ENCODE assay signal across 3 cellular contexts in the genomic region with DNA sequence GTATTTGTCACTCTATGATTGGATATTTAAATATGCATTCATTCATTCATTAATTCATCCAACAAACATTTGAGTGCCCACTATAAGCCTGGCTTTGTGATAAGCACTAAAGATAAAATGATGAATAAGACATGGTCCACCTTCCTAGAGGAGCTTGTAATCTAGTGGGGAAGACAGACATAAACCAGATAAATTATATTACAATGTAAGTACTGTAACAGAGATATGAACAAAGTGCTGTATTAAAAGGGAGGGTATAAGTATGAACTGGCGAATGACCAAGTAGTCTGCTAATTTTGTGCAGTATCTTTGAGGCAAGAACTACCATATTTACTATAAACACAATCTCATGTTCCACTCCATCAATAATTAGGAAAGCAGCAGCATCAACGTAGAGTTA.
A peak's percentile ranks its signal among the peaks of the same experiment; 100 is the strongest.
TF ChIP-seq lines count a peak whose summit lies in the region.

No MANE protein-coding gene starts in this region.

TF ChIP-seq in GM23338, 12 proteins besides CTCF, POLR2A, EP300 and RAD21 (continued from another document and continues in another):
- TF ChIP-seq REST (IDR thresholded peaks at IDR 0.05; ENCODE audit: unreplicated experiment) (no peak), ZNF331 (CRISPR knock-in tag; IDR thresholded peaks at IDR 0.05; ENCODE audit: low read depth) (no peak)

TF ChIP-seq in WTC11, 78 proteins besides CTCF, POLR2A, EP300 and RAD21 (continued from another document):
- TF ChIP-seq NR3C1 (CRISPR knock-in tag; conservative IDR thresholded peaks at IDR 0.05; ENCODE audit: low read depth) (no peak), ZNF671 (CRISPR knock-in tag; IDR thresholded peaks at IDR 0.05) (no peak), ZBTB21 (CRISPR knock-in tag; IDR thresholded peaks at IDR 0.05; ENCODE audit: borderline replicate concordance) (no peak), ETV6 (CRISPR knock-in tag; IDR thresholded peaks at IDR 0.05) (no peak), OVOL2 (CRISPR knock-in tag; IDR thresholded peaks at IDR 0.05; ENCODE audit: borderline replicate concordance) (no peak)
- TF ChIP-seq, protein P1, sequence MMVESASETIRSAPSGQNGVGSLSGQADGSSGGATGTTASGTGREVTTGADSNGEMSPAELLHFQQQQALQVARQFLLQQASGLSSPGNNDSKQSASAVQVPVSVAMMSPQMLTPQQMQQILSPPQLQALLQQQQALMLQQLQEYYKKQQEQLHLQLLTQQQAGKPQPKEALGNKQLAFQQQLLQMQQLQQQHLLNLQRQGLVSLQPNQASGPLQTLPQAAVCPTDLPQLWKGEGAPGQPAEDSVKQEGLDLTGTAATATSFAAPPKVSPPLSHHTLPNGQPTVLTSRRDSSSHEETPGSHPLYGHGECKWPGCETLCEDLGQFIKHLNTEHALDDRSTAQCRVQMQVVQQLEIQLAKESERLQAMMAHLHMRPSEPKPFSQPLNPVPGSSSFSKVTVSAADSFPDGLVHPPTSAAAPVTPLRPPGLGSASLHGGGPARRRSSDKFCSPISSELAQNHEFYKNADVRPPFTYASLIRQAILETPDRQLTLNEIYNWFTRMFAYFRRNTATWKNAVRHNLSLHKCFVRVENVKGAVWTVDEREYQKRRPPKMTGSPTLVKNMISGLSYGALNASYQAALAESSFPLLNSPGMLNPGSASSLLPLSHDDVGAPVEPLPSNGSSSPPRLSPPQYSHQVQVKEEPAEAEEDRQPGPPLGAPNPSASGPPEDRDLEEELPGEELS (CRISPR knock-in tag; IDR thresholded peaks at IDR 0.05): no peak
TF ChIP-seq in WTC11: peak in this region for 0.

TF ChIP-seq in GM12878, 131 proteins besides CTCF, POLR2A, EP300 and RAD21:
- TF ChIP-seq ZBTB4 (CRISPR knock-in tag; IDR thresholded peaks at IDR 0.05) (no peak), ZNF24 (IDR thresholded peaks at IDR 0.05) (peak; percentile 48; the same call in 1 of the 2 replicates)
